9 cellular contexts compared by ENCODE assay signal in genomic region chr16:8887952-8888560, GRCh38. TPM values are rescaled to one million over a fixed set of nuclear protein-coding genes. Genes with fewer than 3 reads are reported as not detected.
DNase-seq lines count a peak whose midpoint lies in the region; FAIRE-seq and TF ChIP-seq lines count a peak whose summit lies in the region.
"Had no signal": no experiment of that assay in that cellular context is flagged by ENCODE, and none has a peak within 500 bp of the region (broad histone marks: within the 10 kb centered on the region; RNA-seq: fewer than 3 reads in every experiment).

No MANE protein-coding gene starts in this region.

- TF ChIP-seq CTCF in brain microvascular endothelial cell (IDR thresholded peaks at IDR 0.05; ENCODE audit: low read depth, low read length, missing control alignments) (no peak), kidney (IDR thresholded peaks at IDR 0.05; ENCODE audit: borderline replicate concordance, extremely low read depth, insufficient read depth) (no peak), D721Med (IDR thresholded peaks at IDR 0.05; ENCODE audit: insufficient read depth, missing control alignments) (no peak)

- no peak for FAIRE-seq in kidney (lab: Jason Lieb, UNC)
- no peak for FAIRE-seq in D721Med (lab: Jason Lieb, UNC)

- DNase-seq in MG63 (peak; percentile 55), brain microvascular endothelial cell (peak; percentile 48), kidney (peak; percentile 75), D721Med (ENCODE audit: insufficient read length, low spot score) (no peak), SK-N-DZ (ENCODE audit: low spot score) (no peak)
- no peak for DNase-seq in activated CD8-positive, alpha-beta memory T cell treated with anti-CD3 and anti-CD28 coated beads, Interleukin-2, amount 50 U/mL, for 4 hours

- peaks cover 0 to 4% of the 10 kb centered on the region in 2 donors for H3K4me1 ChIP-seq in kidney (ENCODE audit: control insufficient read depth in 1 of 2, insufficient read depth in 1 of 2, low read depth in 1 of 2, low read length in 2 of 2)

- intact Hi-C loops in kidney (cut with DNase I): loop anchor here (10.0 kb wide), 1 partner anchor 83 kb away; no protein-coding TSS in a partner anchor

- H3K9ac ChIP-seq in kidney (ENCODE audit: low read length in 2 of 2): no peak overlapping the region

- peaks cover 57% of the 10 kb centered on the region for H3K36me3 ChIP-seq in MG63
- peaks cover 21% of the 10 kb centered on the region for H3K36me3 ChIP-seq in brain microvascular endothelial cell (replicated peaks)
- peaks cover 11 to 24% of the 10 kb centered on the region in 2 donors for H3K36me3 ChIP-seq in kidney (ENCODE audit: control insufficient read depth in 1 of 2, insufficient read depth in 2 of 2, low read length in 2 of 2)

- no peak overlapping the region for H3K4me3 ChIP-seq in MG63
- H3K4me3 ChIP-seq in brain microvascular endothelial cell (ENCODE audit: low read depth, low read length): no peak overlapping the region
- no peak overlapping the region for H3K4me3 ChIP-seq in kidney (ENCODE audit: low read length in 2 of 2)

- H3K27ac ChIP-seq in brain microvascular endothelial cell (no peak overlapping the region), kidney (ENCODE audit: low read depth in 2 of 2, low read length in 2 of 2) (no peak overlapping the region), temporal lobe (ENCODE audit: low read depth, low read length) (peak overlapping the region; percentile 19)

- H3K27me3 ChIP-seq in MG63: no peaks in the 10 kb centered on the region
- no peaks in the 10 kb centered on the region for H3K27me3 ChIP-seq in brain microvascular endothelial cell (replicated peaks)

- in situ Hi-C loops in brain microvascular endothelial cell (cut with HindIII; ENCODE audit: low pct_ligation_motif_present, low sequenced_read_pairs): no loop called here

- H3K9me3 ChIP-seq in MG63: no peaks in the 10 kb centered on the region
- no peaks in the 10 kb centered on the region for H3K9me3 ChIP-seq in kidney (ENCODE audit: control insufficient read depth in 1 of 2, low read length in 2 of 2)

RNA-seq across cellular contexts. Expression of gene LITAFD, which starts 5.9 kb away (rescaled TPM):
- not detected in 2 replicates for total RNA-seq in MG63 (2014; rRNA removed; shearing (Covaris generic); ENCODE audit: low replicate concordance)
- total RNA-seq in kidney (not detected), temporal lobe (not detected)
- polyA plus RNA-seq in kidney (ENCODE audit: insufficient read depth, low read depth, low replicate concordance): not detected
- not detected in 2 replicates for polyA plus RNA-seq in SK-N-DZ (2014; cell fraction: cytosol; rRNA removed)
- polyA plus RNA-seq in SK-N-DZ (2014; cell fraction: nucleus; rRNA removed): not detected in 2 replicates
- total RNA-seq: activated naive CD4-positive, alpha-beta T cell treated with anti-CD3 and anti-CD28 coated beads, Interleukin-2, amount 50 U/mL, for 72 hours; natural killer cell treated with Interleukin-12 subunit alpha and Interleukin-12 subunit beta and Interleukin-15 and Interleukin-18, amount 100 ng/mL, for 72 hours had no signal

RNA-seq across cellular contexts. Expression of gene CARHSP1, which starts 19.2 kb away (rescaled TPM):
- total RNA-seq in MG63 (2014; rRNA removed; shearing (Covaris generic); ENCODE audit: low replicate concordance): 120 and 208 TPM in 2 replicates
- total RNA-seq in kidney (134 TPM), temporal lobe (138 TPM)
- polyA plus RNA-seq in kidney (ENCODE audit: insufficient read depth, low read depth, low replicate concordance): 130 TPM
- 257 and 292 TPM in 2 replicates for polyA plus RNA-seq in SK-N-DZ (2014; cell fraction: cytosol; rRNA removed)
- polyA plus RNA-seq in SK-N-DZ (2014; cell fraction: nucleus; rRNA removed): 158 and 171 TPM in 2 replicates

Comparison
In these comparisons a context has a peak if more than half of its experiments do, and no peak if none do; other contexts are left out.
1. DNase-seq: peak in MG63 (single experiment), brain microvascular endothelial cell (single experiment) and kidney (single experiment); none in D721Med (single experiment), SK-N-DZ (single experiment) and activated CD8-positive, alpha-beta memory T cell treated with anti-CD3 and anti-CD28 coated beads, Interleukin-2, amount 50 U/mL, for 4 hours (single experiment).